In genomic region chr18:5894215-5894612, GRCh38 we compare ENCODE assay signal across 8 cellular contexts. TPM values are rescaled to one million over a fixed set of nuclear protein-coding genes. Genes with fewer than 3 reads are reported as not detected.
DNase-seq lines count a peak whose midpoint lies in the region; ATAC-seq and TF ChIP-seq lines count a peak whose summit lies in the region.

No MANE protein-coding gene starts in this region.

- H3K27me3 Mint-ChIP-seq in activated T-cell treated with anti-CD3 and anti-CD28 coated beads, Interleukin-2, amount 50 U/mL, for 24 hours = peaks cover 74% of the 10 kb centered on the region
- H3K27me3 Mint-ChIP-seq in stimulated activated naive CD8-positive, alpha-beta T cell treated with anti-CD3 and anti-CD28 coated beads, Interleukin-15, amount 100 ng/mL, for 72 hours = peaks cover 84% of the 10 kb centered on the region

- peak overlapping the region; percentile 70 for H3K4me3 ChIP-seq in astrocyte of the cerebellum (ENCODE audit: low read depth, low read length)
- H3K4me3 ChIP-seq in right lobe of liver = peak overlapping the region in 2 of 3 donors; percentile 33 to 40

- TF ChIP-seq CTCF in astrocyte of the cerebellum (IDR thresholded peaks at IDR 0.05; ENCODE audit: low read depth, low read length, missing control alignments) (no peak), right lobe of liver (IDR thresholded peaks at IDR 0.05) (no peak)

- H3K9me3 Mint-ChIP-seq in activated T-cell treated with anti-CD3 and anti-CD28 coated beads, Interleukin-2, amount 50 U/mL, for 24 hours = no peaks in the 10 kb centered on the region
- no peaks in the 10 kb centered on the region for H3K9me3 Mint-ChIP-seq in stimulated activated naive CD8-positive, alpha-beta T cell treated with anti-CD3 and anti-CD28 coated beads, Interleukin-15, amount 100 ng/mL, for 72 hours

- H3K4me1 ChIP-seq in right lobe of liver = peaks cover 0 to 23% (median 2%) of the 10 kb centered on the region in 4 donors

- H3K4me3 Mint-ChIP-seq in activated T-cell treated with anti-CD3 and anti-CD28 coated beads, Interleukin-2, amount 50 U/mL, for 24 hours = peak overlapping the region; percentile 35
- peak overlapping the region; percentile 74 to 75 for H3K4me3 Mint-ChIP-seq in stimulated activated naive CD8-positive, alpha-beta T cell treated with anti-CD3 and anti-CD28 coated beads, Interleukin-15, amount 100 ng/mL, for 72 hours

- H3K27ac ChIP-seq in right lobe of liver = no peak overlapping the region

- peaks cover 11% of the 10 kb centered on the region for H3K4me1 Mint-ChIP-seq in activated T-cell treated with anti-CD3 and anti-CD28 coated beads, Interleukin-2, amount 50 U/mL, for 24 hours (ENCODE audit: low read depth)
- peaks cover 22% of the 10 kb centered on the region for H3K4me1 Mint-ChIP-seq in stimulated activated naive CD8-positive, alpha-beta T cell treated with anti-CD3 and anti-CD28 coated beads, Interleukin-15, amount 100 ng/mL, for 72 hours

- in situ Hi-C loops in astrocyte of the cerebellum (cut with HindIII; ENCODE audit: low sequenced_read_pairs) = no loop called here

- no peaks in the 10 kb centered on the region for H3K36me3 ChIP-seq in right lobe of liver

- no peaks in the 10 kb centered on the region for H3K36me3 Mint-ChIP-seq in activated T-cell treated with anti-CD3 and anti-CD28 coated beads, Interleukin-2, amount 50 U/mL, for 24 hours (ENCODE audit: low read depth)

- TF ChIP-seq POLR2A in right lobe of liver (IDR thresholded peaks at IDR 0.05) = no peak

- H3K9me3 ChIP-seq in right lobe of liver = no peaks in the 10 kb centered on the region

- no peak overlapping the region for H3K27ac Mint-ChIP-seq in activated T-cell treated with anti-CD3 and anti-CD28 coated beads, Interleukin-2, amount 50 U/mL, for 24 hours
- no peak overlapping the region for H3K27ac Mint-ChIP-seq in stimulated activated naive CD8-positive, alpha-beta T cell treated with anti-CD3 and anti-CD28 coated beads, Interleukin-15, amount 100 ng/mL, for 72 hours

- DNase-seq in activated T-cell treated with anti-CD3 and anti-CD28 coated beads, Interleukin-2, amount 50 U/mL, for 24 hours = no peak
- no peak for DNase-seq in activated T-cell treated with anti-CD3 and anti-CD28 coated beads, Interleukin-2, amount 50 U/mL, for 48 hours
- DNase-seq in astrocyte of the cerebellum (ENCODE audit: low read depth) (no peak), right lobe of liver (no peak), iPS-NIHi7 (ENCODE audit: extremely low spot score) (no peak), NCI-H2196 treated with DMSO at 0.1 percent for 48 hours (lab: John Stamatoyannopoulos, UW; ENCODE audit: unreplicated experiment) (no peak)
- DNase-seq in stimulated activated naive CD8-positive, alpha-beta T cell treated with anti-CD3 and anti-CD28 coated beads, Interleukin-15, amount 100 ng/mL, for 72 hours = no peak

- H3K27me3 ChIP-seq in right lobe of liver = peaks cover 0 to 38% of the 10 kb centered on the region in 2 donors

- intact Hi-C loops in right lobe of liver (cut with DNase I) = no loop called here

- 25% methylated on average over 7 of the region's 8 CpGs for WGBS in right lobe of liver (ENCODE audit: insufficient coverage, low coverage, low lambda C conversion rate, missing lambda C conversion rate)

- ATAC-seq in right lobe of liver = no peak
- no peak for ATAC-seq in stimulated activated naive CD8-positive, alpha-beta T cell treated with anti-CD3 and anti-CD28 coated beads, Interleukin-15, amount 100 ng/mL, for 72 hours
- ATAC-seq in GM19467 (IDR thresholded peaks at IDR 0.05; ENCODE audit: unreplicated experiment) = no peak

RNA-seq across cellular contexts. Expression of gene TMEM200C, which starts 1.1 kb away (rescaled TPM):
- 1 to 10 TPM in 4 of 6 experiments, under 1 TPM in 2; 0.19 to 1.6 (median 1.1) TPM for total RNA-seq in right lobe of liver
